Comparison of ENCODE assay signal across 8 cellular contexts in the genomic region with DNA sequence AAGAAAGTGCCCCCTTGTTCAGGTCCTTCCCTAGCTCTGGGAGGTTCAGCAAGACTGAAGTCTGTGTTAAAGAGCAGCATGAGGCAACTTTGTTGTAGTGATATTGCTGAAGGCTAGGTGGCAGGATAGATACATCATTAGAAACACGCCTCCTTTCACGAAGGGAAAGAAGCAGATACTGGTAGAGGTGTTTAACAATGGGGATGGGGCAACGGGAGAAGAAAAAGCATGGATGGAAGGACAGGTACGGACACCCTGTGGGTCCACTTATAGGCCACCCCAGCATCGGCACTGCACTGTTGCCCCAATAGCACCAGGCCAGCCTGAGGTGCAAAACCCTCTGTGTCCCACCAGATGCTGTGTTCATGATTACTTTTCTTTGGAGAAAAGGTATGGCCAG. TPM values are rescaled to one million over a fixed set of nuclear protein-coding genes. Genes with fewer than 3 reads are reported as not detected.
A peak's percentile ranks its signal among the peaks of the same experiment; 100 is the strongest.
DNase-seq lines count a peak whose midpoint lies in the region; ATAC-seq lines count a peak whose summit lies in the region.

No MANE protein-coding gene starts in this region.

- H3K27ac Mint-ChIP-seq in naive thymus-derived CD4-positive, alpha-beta T cell, result no peak overlapping the region

- H3K27me3 Mint-ChIP-seq in naive thymus-derived CD4-positive, alpha-beta T cell, result peaks cover 5 to 37% (median 30%) of the 10 kb centered on the region in 5 donors

- DNase-seq in AML-193 (lab: John Stamatoyannopoulos, UW) (peak; percentile 45 to 68), NAMALWA (ENCODE audit: low spot score) (peak; percentile 68), SHP77 (lab: John Stamatoyannopoulos, UW) (peak; percentile 85 to 86), epidermal melanocyte (ENCODE audit: insufficient read length, low spot score) (peak; percentile 59)
- peak in 5 of 9 donors; percentile 19 to 40 (median 26) for DNase-seq in naive thymus-derived CD4-positive, alpha-beta T cell
- no peak for DNase-seq in activated naive CD4-positive, alpha-beta T cell (lab: John Stamatoyannopoulos, UW)

- H3K27ac ChIP-seq in naive thymus-derived CD4-positive, alpha-beta T cell (ENCODE audit: low read depth, low read length), result no peak overlapping the region

- peaks cover 3 to 4% of the 10 kb centered on the region in 2 donors for H3K27me3 ChIP-seq in naive thymus-derived CD4-positive, alpha-beta T cell (ENCODE audit: control insufficient read depth in 2 of 2, insufficient read depth in 2 of 2, low read length in 2 of 2)

- ATAC-seq in GM18868 (IDR thresholded peaks at IDR 0.05; ENCODE audit: unreplicated experiment) (peak; percentile 72), GM19463 (IDR thresholded peaks at IDR 0.05; ENCODE audit: unreplicated experiment) (no peak)
- ATAC-seq in naive thymus-derived CD4-positive, alpha-beta T cell, result peak; percentile 40

- CTCF ChIA-PET in naive thymus-derived CD4-positive, alpha-beta T cell (lab: Charles Lee), result interaction anchor here (0.8 to 1.3 kb wide), 3 partner anchors 12 to 1057 kb away, joined by 3 to 5 read pairs (median 3); no protein-coding TSS in a partner anchor

- no peak overlapping the region for H3K4me3 ChIP-seq in naive thymus-derived CD4-positive, alpha-beta T cell (ENCODE audit: low read length)

- no peaks in the 10 kb centered on the region for H3K9me3 Mint-ChIP-seq in naive thymus-derived CD4-positive, alpha-beta T cell

- no peak overlapping the region for H3K4me3 Mint-ChIP-seq in naive thymus-derived CD4-positive, alpha-beta T cell

- no peaks in the 10 kb centered on the region for H3K36me3 ChIP-seq in naive thymus-derived CD4-positive, alpha-beta T cell (ENCODE audit: control insufficient read depth in 2 of 3, insufficient read depth in 3 of 3, low read length in 3 of 3)

- POLR2A ChIA-PET in naive thymus-derived CD4-positive, alpha-beta T cell (lab: Charles Lee), result no interaction called here

- H3K36me3 Mint-ChIP-seq in naive thymus-derived CD4-positive, alpha-beta T cell, result no peaks in the 10 kb centered on the region

- intact Hi-C loops in naive thymus-derived CD4-positive, alpha-beta T cell (cut with micrococcal nuclease), result loop anchor here (1.0 to 10.0 kb wide), 7 partner anchors 443 to 1058 kb away; no protein-coding TSS in a partner anchor

- H3K4me1 Mint-ChIP-seq in naive thymus-derived CD4-positive, alpha-beta T cell, result peaks cover 0 to 21% (median 12%) of the 10 kb centered on the region in 7 donors

- H3K4me1 ChIP-seq in naive thymus-derived CD4-positive, alpha-beta T cell (ENCODE audit: control insufficient read depth in 2 of 2, insufficient read depth in 2 of 2, low read length in 2 of 2), result peaks cover 0 to 7% of the 10 kb centered on the region in 2 donors

- no peaks in the 10 kb centered on the region for H3K9me3 ChIP-seq in naive thymus-derived CD4-positive, alpha-beta T cell (ENCODE audit: control insufficient read depth in 2 of 3, low read length in 3 of 3)

RNA-seq across cellular contexts. Expression of gene IGFBP5, which starts 3.5 kb away (rescaled TPM):
- not detected for total RNA-seq in naive thymus-derived CD4-positive, alpha-beta T cell
- polyA plus RNA-seq in naive thymus-derived CD4-positive, alpha-beta T cell, result not detected

Comparison
In these comparisons a context has a peak if more than half of its experiments do, and no peak if none do; other contexts are left out.
1. DNase-seq: peak in AML-193 (2 of 2), NAMALWA (single experiment), SHP77 (2 of 2), epidermal melanocyte (single experiment) and naive thymus-derived CD4-positive, alpha-beta T cell (5 of 9); none in activated naive CD4-positive, alpha-beta T cell (0 of 4).